32 cellular contexts compared by ENCODE assay signal in genomic region chr17:11142231-11142630, GRCh38.
"Had no signal": no experiment of that assay in that cellular context is flagged by ENCODE, and none has a peak within 500 bp of the region (broad histone marks: within the 10 kb centered on the region; RNA-seq: fewer than 3 reads in every experiment).

No MANE protein-coding gene starts in this region.

- DNase-seq: activated B cell treated with CpG ODN at 0.5 μM for 24 hours; activated CD4-positive, alpha-beta memory T cell treated with anti-CD3 and anti-CD28 coated beads for 36 hours; activated CD4-positive, alpha-beta T cell treated with anti-CD3 and anti-CD28 coated beads for 4 hours; activated CD4-positive, alpha-beta T cell treated with anti-CD3 and anti-CD28 coated beads, Interleukin-2, amount 10 ng/mL, durations not matched to agents 24 days and 14 days; activated CD4-positive, alpha-beta T cell treated with anti-CD3 and anti-CD28 coated beads, Interleukin-2, amount 50 U/mL, for 1 hour; activated CD4-positive, alpha-beta T cell treated with anti-CD3 and anti-CD28 coated beads, Interleukin-2, amount 50 U/mL, for 4 hours; activated CD4-positive, CD25-positive, alpha-beta regulatory T cell treated with anti-CD3 and anti-CD28 coated beads, Interleukin-2, amount 50 U/mL, for 72 hours; activated CD8-positive, alpha-beta memory T cell treated with anti-CD3 and anti-CD28 coated beads, Interleukin-2, amount 50 U/mL, for 4 hours; activated CD8-positive, alpha-beta T cell treated with anti-CD3 and anti-CD28 coated beads for 36 hours; activated effector memory CD4-positive, alpha-beta T cell treated with Interleukin-2 at 50 U/mL for 16 hours; activated gamma-delta T cell; activated naive CD4-positive, alpha-beta T cell treated with anti-CD3 and anti-CD28 coated beads, Interleukin-2, amount 50 U/mL, for 16 hours; activated naive CD4-positive, alpha-beta T cell treated with Interleukin-2 at 50 U/mL for 16 hours; activated naive CD8-positive, alpha-beta T cell treated with anti-CD3 and anti-CD28 coated beads for 36 hours; activated T-cell treated with anti-CD3 and anti-CD28 coated beads for 4 hours; activated T-cell treated with anti-CD3 and anti-CD28 coated beads, Interleukin-2, amount 50 U/mL, for 1 hour; activated T-cell treated with anti-CD3 and anti-CD28 coated beads, Interleukin-2, amount 50 U/mL, for 48 hours; adrenal gland; amniotic stem cell; aorta; body of pancreas; brain microvascular endothelial cell; central memory CD4-positive, alpha-beta T cell; T-helper 1 cell; T-helper 2 cell; T-helper 9 cell had no signal

- H3K27me3 ChIP-seq: adrenal gland, body of pancreas, brain microvascular endothelial cell, breast epithelium had no signal

- H3K27ac Mint-ChIP-seq: activated B cell treated with CpG ODN at 0.5 μM for 24 hours; activated CD4-positive, alpha-beta memory T cell treated with anti-CD3 and anti-CD28 coated beads for 36 hours; activated CD4-positive, alpha-beta T cell treated with anti-CD3 and anti-CD28 coated beads, Interleukin-2, amount 10 ng/mL, durations not matched to agents 24 days and 14 days; activated CD8-positive, alpha-beta T cell treated with anti-CD3 and anti-CD28 coated beads for 36 hours; activated naive CD4-positive, alpha-beta T cell treated with anti-CD3 and anti-CD28 coated beads, Interleukin-2, amount 50 U/mL, for 72 hours; activated naive CD8-positive, alpha-beta T cell treated with anti-CD3 and anti-CD28 coated beads for 36 hours; activated T-helper 2 cell treated with anti-CD3 and anti-CD28 coated beads, Interferon-gamma antibody, Interleukin-2, Interleukin-4, amounts not matched to agents 10 μg/mL and 5 μg/mL and 100 μg/mL, durations not matched to agents 14 hours and 24 hours and 36 hours; T-helper 1 cell treated with Interleukin-12 subunit alpha and Interleukin-12 subunit beta and Interleukin-4 antibody, amounts not matched to agents 30 μg/mL and 1 μg/mL, for 36 hours; T-helper 2 cell treated with Interferon-gamma antibody and Interleukin-4, amounts not matched to agents 5 μg/mL and 100 μg/mL, for 36 hours had no signal

- H3K4me3 ChIP-seq: adrenal gland, body of pancreas, breast epithelium had no signal

- ATAC-seq: activated CD8-positive, alpha-beta T cell treated with anti-CD3 and anti-CD28 coated beads for 36 hours; activated naive CD4-positive, alpha-beta T cell treated with anti-CD3 and anti-CD28 coated beads, Interleukin-2, amount 50 U/mL, for 72 hours; body of pancreas had no signal

- H3K36me3 Mint-ChIP-seq: activated CD4-positive, alpha-beta memory T cell treated with anti-CD3 and anti-CD28 coated beads for 36 hours; activated naive CD4-positive, alpha-beta T cell treated with anti-CD3 and anti-CD28 coated beads, Interleukin-2, amount 50 U/mL, for 72 hours; activated naive CD8-positive, alpha-beta T cell treated with anti-CD3 and anti-CD28 coated beads for 36 hours had no signal

- H3K4me1 ChIP-seq: adrenal gland, body of pancreas, breast epithelium had no signal

- H3K9me3 ChIP-seq: adrenal gland, body of pancreas, breast epithelium had no signal

- H3K27me3 Mint-ChIP-seq: activated B cell treated with CpG ODN at 0.5 μM for 24 hours; activated CD4-positive, alpha-beta memory T cell treated with anti-CD3 and anti-CD28 coated beads for 36 hours; activated CD4-positive, alpha-beta T cell treated with anti-CD3 and anti-CD28 coated beads, Interleukin-2, amount 10 ng/mL, durations not matched to agents 24 days and 14 days had no signal

- H3K9me3 Mint-ChIP-seq: activated CD4-positive, alpha-beta T cell treated with anti-CD3 and anti-CD28 coated beads, Interleukin-2, amount 10 ng/mL, durations not matched to agents 24 days and 14 days; activated CD8-positive, alpha-beta T cell treated with anti-CD3 and anti-CD28 coated beads for 36 hours; T-helper 1 cell treated with Interleukin-12 subunit alpha and Interleukin-12 subunit beta and Interleukin-4 antibody, amounts not matched to agents 30 μg/mL and 1 μg/mL, for 36 hours had no signal

- H3K4me1 Mint-ChIP-seq: activated B cell treated with CpG ODN at 0.5 μM for 24 hours; activated CD4-positive, alpha-beta T cell treated with anti-CD3 and anti-CD28 coated beads, Interleukin-2, amount 10 ng/mL, durations not matched to agents 24 days and 14 days; activated naive CD8-positive, alpha-beta T cell treated with anti-CD3 and anti-CD28 coated beads for 36 hours had no signal

- H3K4me3 Mint-ChIP-seq: activated B cell treated with CpG ODN at 0.5 μM for 24 hours; activated CD4-positive, alpha-beta memory T cell treated with anti-CD3 and anti-CD28 coated beads for 36 hours; activated CD4-positive, alpha-beta T cell treated with anti-CD3 and anti-CD28 coated beads, Interleukin-2, amount 10 ng/mL, durations not matched to agents 24 days and 14 days; activated CD8-positive, alpha-beta T cell treated with anti-CD3 and anti-CD28 coated beads for 36 hours; activated naive CD8-positive, alpha-beta T cell treated with anti-CD3 and anti-CD28 coated beads for 36 hours; T-helper 1 cell treated with Interleukin-12 subunit alpha and Interleukin-12 subunit beta and Interleukin-4 antibody, amounts not matched to agents 30 μg/mL and 1 μg/mL, for 36 hours; T-helper 2 cell treated with Interferon-gamma antibody and Interleukin-4, amounts not matched to agents 5 μg/mL and 100 μg/mL, for 36 hours had no signal

- H3K27ac ChIP-seq: adrenal gland, body of pancreas, brain microvascular endothelial cell, breast epithelium, VCaP had no signal

- H3K36me3 ChIP-seq: adrenal gland, brain microvascular endothelial cell, breast epithelium had no signal
